12 cellular contexts compared by ENCODE assay signal in genomic region chr12:19988457-19988856, GRCh38.
DNase-seq lines count a peak whose midpoint lies in the region; ATAC-seq and TF ChIP-seq lines count a peak whose summit lies in the region.
"Had no signal": no experiment of that assay in that cellular context is flagged by ENCODE, and none has a peak within 500 bp of the region (broad histone marks: within the 10 kb centered on the region; RNA-seq: fewer than 3 reads in every experiment).

No MANE protein-coding gene starts in this region.

- H3K27ac ChIP-seq in left ventricle myocardium inferior (replicated peaks) = no peak overlapping the region
- peak overlapping the region; percentile 14 to 26 for H3K27ac ChIP-seq in coronary artery
- peak overlapping the region in 1 of 2 donors; percentile 94 for H3K27ac ChIP-seq in aorta (ENCODE audit: low read depth in 1 of 2, low read length in 2 of 2)
- H3K27ac ChIP-seq: WERI-Rb-1 had no signal

- no peak for DNase-seq in left ventricle myocardium superior
- no peak for DNase-seq in left ventricle myocardium inferior
- DNase-seq in coronary artery (ENCODE audit: low spot score) = no peak
- no peak for DNase-seq in nephron progenitor cell
- no peak for DNase-seq in aorta
- DNase-seq in MG63 = no peak
- DNase-seq in RKO (ENCODE audit: low spot score) = no peak
- DNase-seq in NCI-H526 (lab: John Stamatoyannopoulos, UW) = no peak
- DNase-seq: activated naive CD4-positive, alpha-beta T cell treated with Interleukin-2 at 50 U/mL for 16 hours; DMS153; natural killer cell; WERI-Rb-1 had no signal

- H3K4me3 ChIP-seq in left ventricle myocardium inferior (no peak overlapping the region), coronary artery (no peak overlapping the region), aorta (ENCODE audit: low read length in 2 of 2) (no peak overlapping the region), MG63 (no peak overlapping the region)

- no peaks in the 10 kb centered on the region for H3K27me3 Mint-ChIP-seq in nephron progenitor cell (ENCODE audit: low read depth, poor library complexity)

- no peak overlapping the region for H3K4me3 Mint-ChIP-seq in nephron progenitor cell
- H3K4me3 Mint-ChIP-seq: natural killer cell had no signal

- peaks cover 39% of the 10 kb centered on the region for H3K4me1 Mint-ChIP-seq in nephron progenitor cell
- H3K4me1 Mint-ChIP-seq: natural killer cell had no signal

- H3K27ac Mint-ChIP-seq in nephron progenitor cell = peak overlapping the region; percentile 20
- H3K27ac Mint-ChIP-seq: natural killer cell had no signal

- intact Hi-C loops in left ventricle myocardium superior (cut with micrococcal nuclease) = no loop called here
- intact Hi-C loops in left ventricle myocardium inferior (cut with micrococcal nuclease) = no loop called here
- intact Hi-C loops in aorta (cut with DNase I) = no loop called here

- no peaks in the 10 kb centered on the region for H3K36me3 Mint-ChIP-seq in nephron progenitor cell (ENCODE audit: low read depth)
- H3K36me3 Mint-ChIP-seq: natural killer cell had no signal

- H3K9me3 Mint-ChIP-seq in nephron progenitor cell = no peaks in the 10 kb centered on the region

- peak; percentile 50 for ATAC-seq in left ventricle myocardium superior
- peak; percentile 55 for ATAC-seq in aorta (ENCODE audit: low FRiP score)
- ATAC-seq: natural killer cell had no signal

- H3K9me3 ChIP-seq in left ventricle myocardium inferior (replicated peaks) = no peaks in the 10 kb centered on the region
- no peaks in the 10 kb centered on the region for H3K9me3 ChIP-seq in aorta (ENCODE audit: control insufficient read depth, low read length)
- H3K9me3 ChIP-seq in MG63 = no peaks in the 10 kb centered on the region

- H3K4me1 ChIP-seq in left ventricle myocardium inferior = peaks cover 21% of the 10 kb centered on the region
- peaks cover 0 to 4% of the 10 kb centered on the region in 2 donors for H3K4me1 ChIP-seq in aorta (ENCODE audit: control insufficient read depth in 1 of 2, insufficient read depth in 2 of 2, low read length in 2 of 2)

- no peaks in the 10 kb centered on the region for H3K36me3 ChIP-seq in left ventricle myocardium inferior
- H3K36me3 ChIP-seq in aorta (ENCODE audit: control insufficient read depth in 1 of 2, insufficient read depth in 2 of 2, low read length in 1 of 2) = no peaks in the 10 kb centered on the region
- no peaks in the 10 kb centered on the region for H3K36me3 ChIP-seq in MG63
- H3K36me3 ChIP-seq: WERI-Rb-1 had no signal

- 3 to 4% methylated on average over 3 of the region's 3 CpGs for WGBS in aorta, 2 donors

- TF ChIP-seq CTCF in left ventricle myocardium inferior (IDR thresholded peaks at IDR 0.05; ENCODE audit: borderline replicate concordance) (no peak), coronary artery (IDR thresholded peaks at IDR 0.05) (no peak), nephron progenitor cell (IDR thresholded peaks at IDR 0.05) (no peak)

- H3K27me3 ChIP-seq in left ventricle myocardium inferior (ENCODE audit: low read depth) = no peaks in the 10 kb centered on the region
- H3K27me3 ChIP-seq in aorta (ENCODE audit: control insufficient read depth in 1 of 2, insufficient read depth in 2 of 2, low read length in 1 of 2) = no peaks in the 10 kb centered on the region
- no peaks in the 10 kb centered on the region for H3K27me3 ChIP-seq in MG63
